In genomic region chr5:92064993-92065392, GRCh38 we compare ENCODE assay signal across 20 cellular contexts.
DNase-seq lines count a peak whose midpoint lies in the region; ATAC-seq, FAIRE-seq and TF ChIP-seq lines count a peak whose summit lies in the region.
"Had no signal": no experiment of that assay in that cellular context is flagged by ENCODE, and none has a peak within 500 bp of the region (broad histone marks: within the 10 kb centered on the region; RNA-seq: fewer than 3 reads in every experiment).

No MANE protein-coding gene starts in this region.

- ATAC-seq in HG03095 (IDR thresholded peaks at IDR 0.05; ENCODE audit: unreplicated experiment): no peak
- ATAC-seq: HepG2 had no signal

- FAIRE-seq in bronchial epithelial cell (lab: Jason Lieb, UNC): no peak
- FAIRE-seq: G401.6, GM12892, HepG2, HTR-8/SVneo had no signal

- no peaks in the 10 kb centered on the region for H3K36me3 ChIP-seq in bronchial epithelial cell (ENCODE audit: control insufficient read depth, insufficient read depth, low read length)
- H3K36me3 ChIP-seq: BLaER1 had no signal

- H3K27me3 ChIP-seq in bronchial epithelial cell (ENCODE audit: control insufficient read depth, insufficient read depth, low read length): no peaks in the 10 kb centered on the region
- H3K27me3 ChIP-seq: BLaER1 had no signal

- H3K4me3 ChIP-seq in bronchial epithelial cell (ENCODE audit: low read depth, low read length): no peak overlapping the region
- H3K4me3 ChIP-seq: BLaER1 had no signal

- no peak for TF ChIP-seq CTCF in bronchial epithelial cell (IDR thresholded peaks at IDR 0.05; ENCODE audit: insufficient read depth, low read length, severe bottlenecking)

- DNase-seq in SKM-1 treated with dmso at 0.1 percent for 144 hours (lab: John Stamatoyannopoulos, UW; ENCODE audit: unreplicated experiment) (peak; percentile 46), SKM-1 (lab: John Stamatoyannopoulos, UW; ENCODE audit: unreplicated experiment) (no peak), OCI-M1 (lab: John Stamatoyannopoulos, UW) (peak; percentile 62), bronchial epithelial cell (ENCODE audit: low read depth) (peak; percentile 22), NCI-H1048 (lab: John Stamatoyannopoulos, UW) (no peak), NCI-H510A (lab: John Stamatoyannopoulos, UW) (no peak)
- DNase-seq: 8988T; AML-193; Caco-2; CD8-positive, alpha-beta memory T cell; DMS79 treated with DMSO at 0.1 percent for 48 hours; EL; GOT3; H9 had no signal

Comparison
In these comparisons a context has a peak if more than half of its experiments do, and no peak if none do; other contexts are left out.
1. DNase-seq: peak in SKM-1 treated with dmso at 0.1 percent for 144 hours (single experiment), OCI-M1 (single experiment) and bronchial epithelial cell (single experiment); none in SKM-1 (single experiment), NCI-H1048 (single experiment) and NCI-H510A (single experiment).